9 cellular contexts compared by ENCODE assay signal in genomic region chr13:103188688-103189326, GRCh38.
DNase-seq lines count a peak whose midpoint lies in the region; ATAC-seq and TF ChIP-seq lines count a peak whose summit lies in the region.
"Had no signal": no experiment of that assay in that cellular context is flagged by ENCODE, and none has a peak within 500 bp of the region (broad histone marks: within the 10 kb centered on the region; RNA-seq: fewer than 3 reads in every experiment).

No MANE protein-coding gene starts in this region.

- no peaks in the 10 kb centered on the region for H3K27me3 Mint-ChIP-seq in Caco-2 (ENCODE audit: insufficient read depth, unreplicated experiment)
- H3K27me3 Mint-ChIP-seq in endothelial cell (ENCODE audit: unreplicated experiment) = no peaks in the 10 kb centered on the region
- no peaks in the 10 kb centered on the region for H3K27me3 Mint-ChIP-seq in activated CD4-positive, alpha-beta memory T cell treated with anti-CD3 and anti-CD28 coated beads, Interleukin-2, amount 10 ng/mL, durations not matched to agents 7 days and 5 days
- H3K27me3 Mint-ChIP-seq: dendritic cell treated with granulocyte-macrophage colony-stimulating factor and Interleukin-4, amounts not matched to agents 40 ng/mL and 50 ng/mL, for 4 days had no signal

- POLR2A ChIA-PET in Caco-2 (lab: Charles Lee) = no interaction called here
- POLR2A ChIA-PET in activated CD4-positive, alpha-beta memory T cell treated with anti-CD3 and anti-CD28 coated beads, Interleukin-2, amount 10 ng/mL, durations not matched to agents 7 days and 5 days (lab: Charles Lee) = no interaction called here

- H3K9me3 Mint-ChIP-seq in Caco-2 (ENCODE audit: unreplicated experiment) (no peaks in the 10 kb centered on the region), endothelial cell (ENCODE audit: unreplicated experiment) (no peaks in the 10 kb centered on the region)
- no peaks in the 10 kb centered on the region for H3K9me3 Mint-ChIP-seq in activated CD4-positive, alpha-beta memory T cell treated with anti-CD3 and anti-CD28 coated beads, Interleukin-2, amount 10 ng/mL, durations not matched to agents 7 days and 5 days
- H3K9me3 Mint-ChIP-seq: dendritic cell treated with granulocyte-macrophage colony-stimulating factor and Interleukin-4, amounts not matched to agents 40 ng/mL and 50 ng/mL, for 4 days had no signal

- H3K4me3 Mint-ChIP-seq in Caco-2 (ENCODE audit: unreplicated experiment) (no peak overlapping the region), endothelial cell (ENCODE audit: unreplicated experiment) (no peak overlapping the region)
- H3K4me3 Mint-ChIP-seq in activated CD4-positive, alpha-beta memory T cell treated with anti-CD3 and anti-CD28 coated beads, Interleukin-2, amount 10 ng/mL, durations not matched to agents 7 days and 5 days = no peak overlapping the region
- H3K4me3 Mint-ChIP-seq: dendritic cell treated with granulocyte-macrophage colony-stimulating factor and Interleukin-4, amounts not matched to agents 40 ng/mL and 50 ng/mL, for 4 days had no signal

- no peaks in the 10 kb centered on the region for H3K9me3 ChIP-seq in Caco-2
- no peaks in the 10 kb centered on the region for H3K9me3 ChIP-seq in uterus

- no peak for TF ChIP-seq POLR2A in uterus (IDR thresholded peaks at IDR 0.05)

- no peak overlapping the region for H3K27ac Mint-ChIP-seq in Caco-2 (ENCODE audit: unreplicated experiment)
- H3K27ac Mint-ChIP-seq in endothelial cell (ENCODE audit: unreplicated experiment) = no peak overlapping the region
- no peak overlapping the region for H3K27ac Mint-ChIP-seq in activated CD4-positive, alpha-beta memory T cell treated with anti-CD3 and anti-CD28 coated beads, Interleukin-2, amount 10 ng/mL, durations not matched to agents 7 days and 5 days
- H3K27ac Mint-ChIP-seq: dendritic cell treated with granulocyte-macrophage colony-stimulating factor and Interleukin-4, amounts not matched to agents 40 ng/mL and 50 ng/mL, for 4 days had no signal

- no peak overlapping the region for H3K27ac ChIP-seq in uterus

- no peaks in the 10 kb centered on the region for H3K36me3 ChIP-seq in Caco-2 (ENCODE audit: control insufficient read depth, insufficient read depth, low read length)
- H3K36me3 ChIP-seq in uterus = no peaks in the 10 kb centered on the region

- no peaks in the 10 kb centered on the region for H3K4me1 ChIP-seq in Caco-2
- no peaks in the 10 kb centered on the region for H3K4me1 ChIP-seq in uterus

- ATAC-seq in GM21723 (IDR thresholded peaks at IDR 0.05; ENCODE audit: unreplicated experiment) (peak; percentile 49), GM19463 (IDR thresholded peaks at IDR 0.05; ENCODE audit: unreplicated experiment) (no peak)

- no TSS peak for BruUV-seq in Caco-2 (replicated peaks; lab: Mats Ljungman, UMichigan)

- H3K36me3 Mint-ChIP-seq in Caco-2 (ENCODE audit: insufficient read depth, unreplicated experiment) (no peaks in the 10 kb centered on the region), endothelial cell (ENCODE audit: low read depth, unreplicated experiment) (no peaks in the 10 kb centered on the region)
- no peaks in the 10 kb centered on the region for H3K36me3 Mint-ChIP-seq in activated CD4-positive, alpha-beta memory T cell treated with anti-CD3 and anti-CD28 coated beads, Interleukin-2, amount 10 ng/mL, durations not matched to agents 7 days and 5 days (ENCODE audit: low read depth)

- DNase-seq in Caco-2 (peak in 1 of 2 experiments; percentile 15), NCI-H510A (lab: John Stamatoyannopoulos, UW) (peak; percentile 2), endothelial cell (ENCODE audit: low spot score) (no peak), retina (peak; percentile 39), uterus (no peak)
- no peak for DNase-seq in activated CD4-positive, alpha-beta memory T cell treated with anti-CD3 and anti-CD28 coated beads, Interleukin-2, amount 10 ng/mL, durations not matched to agents 7 days and 5 days

- H3K4me3 ChIP-seq in Caco-2 (ENCODE audit: low read depth, low read length) = no peak overlapping the region
- no peak overlapping the region for H3K4me3 ChIP-seq in uterus

- H3K4me1 Mint-ChIP-seq in Caco-2 (ENCODE audit: low read depth, unreplicated experiment) (no peaks in the 10 kb centered on the region), endothelial cell (ENCODE audit: unreplicated experiment) (no peaks in the 10 kb centered on the region)
- H3K4me1 Mint-ChIP-seq in activated CD4-positive, alpha-beta memory T cell treated with anti-CD3 and anti-CD28 coated beads, Interleukin-2, amount 10 ng/mL, durations not matched to agents 7 days and 5 days = no peaks in the 10 kb centered on the region

- CTCF ChIA-PET in Caco-2 (lab: Charles Lee) = interaction anchor here (0.6 kb wide), 1 partner anchor 427 kb away, joined by 9 read pairs; no protein-coding TSS in a partner anchor
- CTCF ChIA-PET in activated CD4-positive, alpha-beta memory T cell treated with anti-CD3 and anti-CD28 coated beads, Interleukin-2, amount 10 ng/mL, durations not matched to agents 7 days and 5 days (lab: Charles Lee) = no interaction called here

- TF ChIP-seq CTCF in Caco-2 (IDR thresholded peaks at IDR 0.05; ENCODE audit: insufficient read depth in 1 of 2, low read depth in 1 of 2, low read length in 1 of 2, severe bottlenecking in 1 of 2, unreplicated experiment in 1 of 2) (peak; percentile 55 to 74), endothelial cell (IDR thresholded peaks at IDR 0.05; ENCODE audit: unreplicated experiment) (peak; percentile 71), uterus (IDR thresholded peaks at IDR 0.05) (no peak)

- H3K27me3 ChIP-seq in Caco-2 (replicated peaks; ENCODE audit: control insufficient read depth, insufficient read depth, low read length) (no peaks in the 10 kb centered on the region), uterus (no peaks in the 10 kb centered on the region)

- intact Hi-C loops in Caco-2 (cut with micrococcal nuclease; ENCODE audit: unreplicated experiment) = loop anchor here (1.0 to 10.0 kb wide), 7 partner anchors 140 to 688 kb away; no protein-coding TSS in a partner anchor
- intact Hi-C loops in uterus (cut with DNase I; ENCODE audit: low total_unique reads) = no loop called here

Comparison
In these comparisons a context has a peak if more than half of its experiments do, and no peak if none do; other contexts are left out.
1. DNase-seq: peak in NCI-H510A (single experiment) and retina (single experiment); none in endothelial cell (single experiment), uterus (0 of 2) and activated CD4-positive, alpha-beta memory T cell treated with anti-CD3 and anti-CD28 coated beads, Interleukin-2, amount 10 ng/mL, durations not matched to agents 7 days and 5 days (single experiment).
2. CTCF ChIP-seq: peak in Caco-2 (2 of 2) and endothelial cell (single experiment); none in uterus (0 of 4).